Comparison of ENCODE assay signal across 8 cellular contexts in genomic region chr2:241802806-241803318, GRCh38. TPM values are rescaled to one million over a fixed set of nuclear protein-coding genes. Genes with fewer than 3 reads are reported as not detected.
DNase-seq lines count a peak whose midpoint lies in the region; ATAC-seq, FAIRE-seq and TF ChIP-seq lines count a peak whose summit lies in the region.
"Had no signal": no experiment of that assay in that cellular context is flagged by ENCODE, and none has a peak within 500 bp of the region (broad histone marks: within the 10 kb centered on the region; RNA-seq: fewer than 3 reads in every experiment).

No MANE protein-coding gene starts in this region.

- H3K4me3 Mint-ChIP-seq in endothelial cell (ENCODE audit: unreplicated experiment) (no peak overlapping the region), progenitor cell of endocrine pancreas (ENCODE audit: low read depth) (no peak overlapping the region)

- no peak for ATAC-seq in GM21529 (IDR thresholded peaks at IDR 0.05; ENCODE audit: unreplicated experiment)

- peaks cover 5% of the 10 kb centered on the region for H3K27me3 Mint-ChIP-seq in endothelial cell (ENCODE audit: unreplicated experiment)
- peaks cover 6% of the 10 kb centered on the region for H3K27me3 Mint-ChIP-seq in progenitor cell of endocrine pancreas

- H3K9me3 ChIP-seq in NT2/D1 (ENCODE audit: insufficient read depth, low read length) (no peaks in the 10 kb centered on the region), sigmoid colon (no peaks in the 10 kb centered on the region)

- no peak overlapping the region for H3K27ac ChIP-seq in sigmoid colon

- intact Hi-C loops in sigmoid colon (cut with DNase I): no loop called here

- H3K27ac Mint-ChIP-seq in endothelial cell (ENCODE audit: unreplicated experiment) (no peak overlapping the region), progenitor cell of endocrine pancreas (no peak overlapping the region)
- H3K27ac Mint-ChIP-seq: T-cell had no signal

- H3K36me3 Mint-ChIP-seq in endothelial cell (ENCODE audit: low read depth, unreplicated experiment) (no peaks in the 10 kb centered on the region), progenitor cell of endocrine pancreas (ENCODE audit: insufficient read depth) (no peaks in the 10 kb centered on the region)
- H3K36me3 Mint-ChIP-seq: T-cell had no signal

- no peaks in the 10 kb centered on the region for H3K36me3 ChIP-seq in NT2/D1 (ENCODE audit: insufficient read depth, insufficient read length, low read length)
- no peaks in the 10 kb centered on the region for H3K36me3 ChIP-seq in sigmoid colon

- H3K9me3 Mint-ChIP-seq in endothelial cell (ENCODE audit: unreplicated experiment) (no peaks in the 10 kb centered on the region), progenitor cell of endocrine pancreas (ENCODE audit: low read depth) (no peaks in the 10 kb centered on the region)
- H3K9me3 Mint-ChIP-seq: T-cell had no signal

- H3K27me3 ChIP-seq in NT2/D1 (ENCODE audit: insufficient read depth, insufficient read length): no peaks in the 10 kb centered on the region
- H3K27me3 ChIP-seq in sigmoid colon: peaks cover 15 to 46% (median 25%) of the 10 kb centered on the region in 3 donors

- WGBS in sigmoid colon, 2 donors: 63 to 64% methylated on average over 23 of the region's 23 CpGs

- peak overlapping the region; percentile 90 for H3K9ac ChIP-seq in NT2/D1 (ENCODE audit: insufficient read length, low read depth)

- H3K4me1 ChIP-seq in NT2/D1 (ENCODE audit: insufficient read depth, insufficient read length) (peaks cover 42% of the 10 kb centered on the region), sigmoid colon (peaks cover 3 to 22% (median 17%) of the 10 kb centered on the region in 4 donors)

- H3K4me3 ChIP-seq in NT2/D1 (ENCODE audit: insufficient read length, low read depth) (no peak overlapping the region), sigmoid colon (peak overlapping the region in 2 of 4 donors; percentile 48)

- FAIRE-seq in GM12891 (lab: Jason Lieb, UNC): no peak

- DNase-seq in GM12891 (ENCODE audit: insufficient read length, low spot score) (peak; percentile 32), NT2/D1 (ENCODE audit: low read depth, low spot score) (no peak), endothelial cell (ENCODE audit: low spot score) (peak; percentile 3), sigmoid colon (peak; percentile 58), DMS79 treated with DMSO at 0.1 percent for 48 hours (lab: John Stamatoyannopoulos, UW) (no peak), progenitor cell of endocrine pancreas (ENCODE audit: low spot score, unreplicated experiment) (no peak)

- no peaks in the 10 kb centered on the region for H3K4me1 Mint-ChIP-seq in endothelial cell (ENCODE audit: unreplicated experiment)
- no peaks in the 10 kb centered on the region for H3K4me1 Mint-ChIP-seq in progenitor cell of endocrine pancreas (ENCODE audit: low read depth)

- no peak for TF ChIP-seq CTCF in endothelial cell (IDR thresholded peaks at IDR 0.05; ENCODE audit: unreplicated experiment)
- no peak for TF ChIP-seq CTCF in sigmoid colon (IDR thresholded peaks at IDR 0.05)
- TF ChIP-seq CTCF in progenitor cell of endocrine pancreas (IDR thresholded peaks at IDR 0.05; ENCODE audit: unreplicated experiment): no peak

- TF ChIP-seq POLR2A in GM12891 (IDR thresholded peaks at IDR 0.05; ENCODE audit: low read depth, low read length) (no peak), sigmoid colon (IDR thresholded peaks at IDR 0.05) (no peak)

- no peak for TF ChIP-seq EP300 in sigmoid colon (IDR thresholded peaks at IDR 0.05)

TF ChIP-seq in GM12891, 5 proteins besides CTCF, POLR2A, EP300 and RAD21:
- TF ChIP-seq POLR2AphosphoS5 (IDR thresholded peaks at IDR 0.05; ENCODE audit: low read depth, low read length): no peak
- TF ChIP-seq PAX5 (IDR thresholded peaks at IDR 0.05; ENCODE audit: insufficient read depth, low read length, severe bottlenecking): no peak
- no peak for TF ChIP-seq SPI1 (IDR thresholded peaks at IDR 0.05; ENCODE audit: low read depth, low read length)
- TF ChIP-seq POU2F2 (IDR thresholded peaks at IDR 0.05; ENCODE audit: low read depth, low read length): no peak
- no peak for TF ChIP-seq TAF1 (IDR thresholded peaks at IDR 0.05; ENCODE audit: low read depth, low read length)

RNA-seq across cellular contexts. Expression of gene NEU4, which starts 6.1 kb away (rescaled TPM):
- 0.69 TPM for polyA plus RNA-seq in GM12891 (2012; ENCODE audit: low read depth, missing spikeins)
- 0.33 TPM for total RNA-seq in endothelial cell (ENCODE audit: unreplicated experiment)
- total RNA-seq in sigmoid colon: 1 to 10 TPM in 1 of 4 donors, under 1 TPM in 2, not detected in 1; 0.36 to 3.6 (median 0.49) TPM
- 10 to 100 TPM; 16.3 to 66.1 (median 39.1) TPM for polyA plus RNA-seq in sigmoid colon
- total RNA-seq in progenitor cell of endocrine pancreas: 1.3 and 1.4 TPM in 2 replicates

RNA-seq across cellular contexts. Expression of gene GAL3ST2, which starts 26.2 kb away (rescaled TPM):
- 0.21 TPM for polyA plus RNA-seq in GM12891 (2012; ENCODE audit: low read depth, missing spikeins)
- not detected for total RNA-seq in endothelial cell (ENCODE audit: unreplicated experiment)
- under 1 TPM in 2 of 4 donors, not detected in 2; 0.33 to 0.68 TPM for total RNA-seq in sigmoid colon
- 10 to 100 TPM in 1 of 3 donors, 1 to 10 TPM in 2; 3.0 to 13.6 (median 4.2) TPM for polyA plus RNA-seq in sigmoid colon
- 0.51 and 0.84 TPM in 2 replicates for total RNA-seq in progenitor cell of endocrine pancreas

RNA-seq across cellular contexts. Expression of gene PDCD1, which starts 55.8 kb away (rescaled TPM):
- 8.4 TPM for polyA plus RNA-seq in GM12891 (2012; ENCODE audit: low read depth, missing spikeins)
- total RNA-seq in endothelial cell (ENCODE audit: unreplicated experiment): not detected
- total RNA-seq in sigmoid colon: under 1 TPM in 3 of 4 donors, not detected in 1; 0.14 to 0.99 (median 0.36) TPM
- polyA plus RNA-seq in sigmoid colon: 1 to 10 TPM in 1 of 3 donors, not detected in 2; 3.2 TPM
- total RNA-seq in progenitor cell of endocrine pancreas: not detected in 2 replicates

Comparison
In these comparisons a context has a peak if more than half of its experiments do, and no peak if none do; other contexts are left out.
1. DNase-seq: peak in GM12891 (single experiment), endothelial cell (single experiment) and sigmoid colon (single experiment); none in NT2/D1 (single experiment), DMS79 treated with DMSO at 0.1 percent for 48 hours (single experiment) and progenitor cell of endocrine pancreas (single experiment).